Comparison of ENCODE assay signal across 16 cellular contexts in genomic region chr19:34393629-34394028, GRCh38.
"Had no signal": no experiment of that assay in that cellular context is flagged by ENCODE, and none has a peak within 500 bp of the region (broad histone marks: within the 10 kb centered on the region; RNA-seq: fewer than 3 reads in every experiment).

No MANE protein-coding gene starts in this region.

- H3K27me3 ChIP-seq: adrenal gland, esophagus squamous epithelium, neutrophil, pancreas, sigmoid colon, vagina had no signal

- H3K4me3 ChIP-seq: adrenal gland, esophagus squamous epithelium, pancreas, sigmoid colon, vagina had no signal

- DNase-seq: activated CD4-positive, alpha-beta memory T cell treated with anti-CD3 and anti-CD28 coated beads for 36 hours; activated CD4-positive, alpha-beta T cell treated with anti-CD3 and anti-CD28 coated beads for 36 hours; activated gamma-delta T cell treated with Interleukin-2 at 50 U/mL for 16 hours; activated T-cell treated with anti-CD3 and anti-CD28 coated beads for 4 hours; adrenal gland; effector memory CD8-positive, alpha-beta T cell; esophagus squamous epithelium; mesenchymal stem cell; natural killer cell; sigmoid colon; stimulated activated CD4-positive, alpha-beta T cell treated with anti-CD3 and anti-CD28 coated beads, Interleukin-2, amount 100 ng/mL, for 24 hours; T-helper 2 cell; trophoblast cell had no signal

- H3K9me3 ChIP-seq: adrenal gland, esophagus squamous epithelium, neutrophil, pancreas, sigmoid colon, vagina had no signal

- H3K27ac ChIP-seq: adrenal gland, esophagus squamous epithelium, neutrophil, pancreas, sigmoid colon, vagina had no signal

- H3K4me1 ChIP-seq: esophagus squamous epithelium, pancreas, sigmoid colon, vagina had no signal
